ENCODE assay signal across 19 cellular contexts in genomic region chr15:38724827-38725226, GRCh38.
"Had no signal": no experiment of that assay in that cellular context is flagged by ENCODE, and none has a peak within 500 bp of the region (broad histone marks: within the 10 kb centered on the region; RNA-seq: fewer than 3 reads in every experiment).

No MANE protein-coding gene starts in this region.

- H3K27ac ChIP-seq: breast epithelium, dorsolateral prefrontal cortex, esophagus muscularis mucosa, heart right ventricle, sigmoid colon, suprapubic skin had no signal

- H3K36me3 ChIP-seq: breast epithelium, esophagus muscularis mucosa, heart right ventricle, sigmoid colon, suprapubic skin had no signal

- H3K4me1 ChIP-seq: breast epithelium, esophagus muscularis mucosa, heart right ventricle, suprapubic skin had no signal

- H3K9me3 ChIP-seq: breast epithelium, esophagus muscularis mucosa, sigmoid colon, suprapubic skin had no signal

- H3K4me3 ChIP-seq: breast epithelium, dorsolateral prefrontal cortex, esophagus muscularis mucosa, heart right ventricle, sigmoid colon, suprapubic skin had no signal

- ATAC-seq: activated CD8-positive, alpha-beta T cell treated with anti-CD3 and anti-CD28 coated beads for 36 hours; activated T-cell treated with anti-CD3 and anti-CD28 coated beads, Interleukin-2, amount 50 U/mL, for 72 hours; heart right ventricle; left lobe of liver; natural killer cell treated with Interleukin-12 subunit alpha and Interleukin-12 subunit beta and Interleukin-15 and Interleukin-18, amount 100 ng/mL, for 72 hours; stimulated activated naive CD8-positive, alpha-beta T cell treated with anti-CD3 and anti-CD28 coated beads, Interleukin-15, Interleukin-2, amounts not matched to agents 100 U/mL and 50 U/mL, for 24 hours had no signal

- H3K27me3 ChIP-seq: breast epithelium, dorsolateral prefrontal cortex, esophagus muscularis mucosa, heart right ventricle, sigmoid colon, suprapubic skin had no signal

- DNase-seq: activated CD8-positive, alpha-beta memory T cell treated with anti-CD3 and anti-CD28 coated beads, Interleukin-2, amount 50 U/mL, for 4 hours; activated CD8-positive, alpha-beta T cell treated with anti-CD3 and anti-CD28 coated beads for 36 hours; activated gamma-delta T cell treated with Interleukin-2 at 50 U/mL for 16 hours; activated naive CD8-positive, alpha-beta T cell treated with anti-CD3 and anti-CD28 coated beads for 36 hours; activated T-cell treated with anti-CD3 and anti-CD28 coated beads, Interleukin-2, amount 50 U/mL, for 72 hours; dorsolateral prefrontal cortex; foreskin melanocyte; heart right ventricle; islet precursor cell; nucleus accumbens; sigmoid colon; stimulated activated CD4-positive, alpha-beta T cell treated with anti-CD3 and anti-CD28 coated beads, Interleukin-12 subunit alpha, Interleukin-12 subunit beta, amount 100 ng/mL, for 4 hours; stimulated activated CD4-positive, alpha-beta T cell treated with anti-CD3 and anti-CD28 coated beads, Interleukin-2, amount 100 ng/mL, for 48 hours; stimulated activated naive CD8-positive, alpha-beta T cell treated with anti-CD3 and anti-CD28 coated beads, Interleukin-15, Interleukin-2, amounts not matched to agents 100 U/mL and 50 U/mL, for 24 hours had no signal
